In genomic region chr12:32031109-32031508, GRCh38 we compare ENCODE assay signal across 1 cellular context.
TF ChIP-seq lines count a peak whose summit lies in the region.

No MANE protein-coding gene starts in this region.

TF ChIP-seq in GM12878, 131 proteins besides CTCF, POLR2A, EP300 and RAD21:
- TF ChIP-seq MXI1 (IDR thresholded peaks at IDR 0.05; ENCODE audit: low read depth, low read length) (no peak), RB1 (IDR thresholded peaks at IDR 0.05; ENCODE audit: borderline replicate concordance) (no peak), CREM (IDR thresholded peaks at IDR 0.05; ENCODE audit: low read depth) (no peak), EGR1 (IDR thresholded peaks at IDR 0.05; ENCODE audit: borderline replicate concordance in 1 of 2, low read depth in 2 of 2, low read length in 2 of 2) (no peak), SREBF1 (IDR thresholded peaks at IDR 0.05; ENCODE audit: low read length) (no peak), KLF5 (IDR thresholded peaks at IDR 0.05; ENCODE audit: partially characterized antibody) (no peak), PBX3 (IDR thresholded peaks at IDR 0.05; ENCODE audit: insufficient replicate concordance, low read depth, low read length) (no peak), HCFC1 (IDR thresholded peaks at IDR 0.05; ENCODE audit: low read length) (no peak), ATF2 (IDR thresholded peaks at IDR 0.05; ENCODE audit: low read length) (no peak), E4F1 (IDR thresholded peaks at IDR 0.05; ENCODE audit: borderline replicate concordance, partially characterized antibody) (no peak), PAX5 (IDR thresholded peaks at IDR 0.05; ENCODE audit: borderline replicate concordance, low read depth, low read length) (no peak), BHLHE40 (IDR thresholded peaks at IDR 0.05; ENCODE audit: borderline replicate concordance in 1 of 2, low read depth in 2 of 2, low read length in 1 of 2) (no peak), NR2F1 (conservative IDR thresholded peaks at IDR 0.05) (no peak), RBBP5 (conservative IDR thresholded peaks at IDR 0.05) (no peak)
